In the genomic region with DNA sequence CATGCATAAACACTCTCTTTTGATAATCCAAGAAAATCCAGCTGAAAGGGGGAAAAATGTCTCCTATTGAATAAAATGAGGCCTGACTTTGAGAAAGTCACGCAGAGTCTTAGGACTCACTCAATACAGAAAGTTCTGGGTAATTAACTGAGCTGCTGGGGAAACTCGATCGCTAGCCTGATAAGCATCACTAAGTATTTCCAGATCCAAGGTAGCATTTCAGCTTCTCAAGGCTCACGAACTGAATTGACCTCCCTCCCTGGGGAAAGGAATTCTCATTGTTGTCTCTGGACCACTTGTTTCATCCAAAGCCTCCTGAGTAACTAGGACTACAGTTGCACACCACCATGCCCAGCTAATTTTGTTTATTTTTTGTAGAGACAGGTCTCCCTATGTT, we compare ENCODE assay signal across 3 cellular contexts.
TF ChIP-seq lines count a peak whose summit lies in the region.

No MANE protein-coding gene starts in this region.

TF ChIP-seq in GM23338, 12 proteins besides CTCF, POLR2A, EP300 and RAD21 (continues in another document):
- TF ChIP-seq, protein P1, sequence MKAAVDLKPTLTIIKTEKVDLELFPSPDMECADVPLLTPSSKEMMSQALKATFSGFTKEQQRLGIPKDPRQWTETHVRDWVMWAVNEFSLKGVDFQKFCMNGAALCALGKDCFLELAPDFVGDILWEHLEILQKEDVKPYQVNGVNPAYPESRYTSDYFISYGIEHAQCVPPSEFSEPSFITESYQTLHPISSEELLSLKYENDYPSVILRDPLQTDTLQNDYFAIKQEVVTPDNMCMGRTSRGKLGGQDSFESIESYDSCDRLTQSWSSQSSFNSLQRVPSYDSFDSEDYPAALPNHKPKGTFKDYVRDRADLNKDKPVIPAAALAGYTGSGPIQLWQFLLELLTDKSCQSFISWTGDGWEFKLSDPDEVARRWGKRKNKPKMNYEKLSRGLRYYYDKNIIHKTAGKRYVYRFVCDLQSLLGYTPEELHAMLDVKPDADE (IDR thresholded peaks at IDR 0.05) = no peak
- TF ChIP-seq ZNF114 (CRISPR knock-in tag; IDR thresholded peaks at IDR 0.05) (no peak), STAT1 (IDR thresholded peaks at IDR 0.05; ENCODE audit: unreplicated experiment) (no peak), CREB1 (CRISPR knock-in tag; IDR thresholded peaks at IDR 0.05; ENCODE audit: low read depth) (no peak), POLR2AphosphoS5 (IDR thresholded peaks at IDR 0.05; ENCODE audit: low read depth) (no peak), JUNB (IDR thresholded peaks at IDR 0.05; ENCODE audit: unreplicated experiment) (no peak), NANOG (IDR thresholded peaks at IDR 0.05; ENCODE audit: borderline replicate concordance) (no peak)
- TF ChIP-seq, protein P2, sequence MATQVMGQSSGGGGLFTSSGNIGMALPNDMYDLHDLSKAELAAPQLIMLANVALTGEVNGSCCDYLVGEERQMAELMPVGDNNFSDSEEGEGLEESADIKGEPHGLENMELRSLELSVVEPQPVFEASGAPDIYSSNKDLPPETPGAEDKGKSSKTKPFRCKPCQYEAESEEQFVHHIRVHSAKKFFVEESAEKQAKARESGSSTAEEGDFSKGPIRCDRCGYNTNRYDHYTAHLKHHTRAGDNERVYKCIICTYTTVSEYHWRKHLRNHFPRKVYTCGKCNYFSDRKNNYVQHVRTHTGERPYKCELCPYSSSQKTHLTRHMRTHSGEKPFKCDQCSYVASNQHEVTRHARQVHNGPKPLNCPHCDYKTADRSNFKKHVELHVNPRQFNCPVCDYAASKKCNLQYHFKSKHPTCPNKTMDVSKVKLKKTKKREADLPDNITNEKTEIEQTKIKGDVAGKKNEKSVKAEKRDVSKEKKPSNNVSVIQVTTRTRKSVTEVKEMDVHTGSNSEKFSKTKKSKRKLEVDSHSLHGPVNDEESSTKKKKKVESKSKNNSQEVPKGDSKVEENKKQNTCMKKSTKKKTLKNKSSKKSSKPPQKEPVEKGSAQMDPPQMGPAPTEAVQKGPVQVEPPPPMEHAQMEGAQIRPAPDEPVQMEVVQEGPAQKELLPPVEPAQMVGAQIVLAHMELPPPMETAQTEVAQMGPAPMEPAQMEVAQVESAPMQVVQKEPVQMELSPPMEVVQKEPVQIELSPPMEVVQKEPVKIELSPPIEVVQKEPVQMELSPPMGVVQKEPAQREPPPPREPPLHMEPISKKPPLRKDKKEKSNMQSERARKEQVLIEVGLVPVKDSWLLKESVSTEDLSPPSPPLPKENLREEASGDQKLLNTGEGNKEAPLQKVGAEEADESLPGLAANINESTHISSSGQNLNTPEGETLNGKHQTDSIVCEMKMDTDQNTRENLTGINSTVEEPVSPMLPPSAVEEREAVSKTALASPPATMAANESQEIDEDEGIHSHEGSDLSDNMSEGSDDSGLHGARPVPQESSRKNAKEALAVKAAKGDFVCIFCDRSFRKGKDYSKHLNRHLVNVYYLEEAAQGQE (IDR thresholded peaks at IDR 0.05; ENCODE audit: unreplicated experiment) = no peak

TF ChIP-seq in SK-N-SH treated with all-trans-retinoic acid at 6 μM for 48 hours, 23 proteins besides CTCF, POLR2A, EP300 and RAD21:
- TF ChIP-seq TCF4 (CRISPR knock-in tag; IDR thresholded peaks at IDR 0.05; ENCODE audit: borderline replicate concordance) = peak; percentile 33; the same call in 1 of the 2 replicates
- TF ChIP-seq, protein P3, sequence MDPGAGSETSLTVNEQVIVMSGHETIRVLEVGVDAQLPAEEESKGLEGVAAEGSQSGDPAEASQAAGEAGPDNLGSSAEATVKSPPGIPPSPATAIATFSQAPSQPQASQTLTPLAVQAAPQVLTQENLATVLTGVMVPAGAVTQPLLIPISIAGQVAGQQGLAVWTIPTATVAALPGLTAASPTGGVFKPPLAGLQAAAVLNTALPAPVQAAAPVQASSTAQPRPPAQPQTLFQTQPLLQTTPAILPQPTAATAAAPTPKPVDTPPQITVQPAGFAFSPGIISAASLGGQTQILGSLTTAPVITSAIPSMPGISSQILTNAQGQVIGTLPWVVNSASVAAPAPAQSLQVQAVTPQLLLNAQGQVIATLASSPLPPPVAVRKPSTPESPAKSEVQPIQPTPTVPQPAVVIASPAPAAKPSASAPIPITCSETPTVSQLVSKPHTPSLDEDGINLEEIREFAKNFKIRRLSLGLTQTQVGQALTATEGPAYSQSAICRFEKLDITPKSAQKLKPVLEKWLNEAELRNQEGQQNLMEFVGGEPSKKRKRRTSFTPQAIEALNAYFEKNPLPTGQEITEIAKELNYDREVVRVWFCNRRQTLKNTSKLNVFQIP (CRISPR knock-in tag; IDR thresholded peaks at IDR 0.05; ENCODE audit: borderline replicate concordance, low read depth) = no peak

TF ChIP-seq in HepG2, 621 proteins besides CTCF, POLR2A, EP300 and RAD21:
- TF ChIP-seq HES4 (CRISPR knock-in tag; IDR thresholded peaks at IDR 0.05; ENCODE audit: borderline replicate concordance) = no peak
- TF ChIP-seq GLI4 (CRISPR knock-in tag; IDR thresholded peaks at IDR 0.05; ENCODE audit: borderline replicate concordance) = no peak
- TF ChIP-seq ZNF432 (CRISPR knock-in tag; IDR thresholded peaks at IDR 0.05; ENCODE audit: borderline replicate concordance) = no peak
- TF ChIP-seq, protein P4, sequence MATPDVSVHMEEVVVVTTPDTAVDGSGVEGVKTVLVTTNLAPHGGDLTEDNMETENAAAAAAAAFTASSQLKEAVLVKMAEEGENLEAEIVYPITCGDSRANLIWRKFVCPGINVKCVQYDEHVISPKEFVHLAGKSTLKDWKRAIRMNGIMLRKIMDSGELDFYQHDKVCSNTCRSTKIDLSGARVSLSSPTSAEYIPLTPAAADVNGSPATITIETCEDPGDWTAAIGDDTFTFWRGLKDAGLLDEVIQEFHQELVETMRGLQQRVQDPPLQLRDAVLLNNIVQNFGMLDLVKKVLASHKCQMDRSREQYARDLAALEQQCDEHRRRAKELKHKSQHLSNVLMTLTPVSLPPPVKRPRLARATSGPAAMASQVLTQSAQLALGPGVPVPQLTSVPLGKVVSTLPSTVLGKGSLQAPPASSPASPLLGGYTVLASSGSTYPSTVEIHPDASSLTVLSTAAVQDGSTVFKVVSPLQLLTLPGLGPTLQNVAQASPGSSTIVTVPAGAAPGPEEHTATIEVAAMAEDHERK (CRISPR knock-in tag; IDR thresholded peaks at IDR 0.05; ENCODE audit: low read depth) = no peak
- TF ChIP-seq TRIM24 (CRISPR knock-in tag; IDR thresholded peaks at IDR 0.05) = no peak
- TF ChIP-seq, protein P5, sequence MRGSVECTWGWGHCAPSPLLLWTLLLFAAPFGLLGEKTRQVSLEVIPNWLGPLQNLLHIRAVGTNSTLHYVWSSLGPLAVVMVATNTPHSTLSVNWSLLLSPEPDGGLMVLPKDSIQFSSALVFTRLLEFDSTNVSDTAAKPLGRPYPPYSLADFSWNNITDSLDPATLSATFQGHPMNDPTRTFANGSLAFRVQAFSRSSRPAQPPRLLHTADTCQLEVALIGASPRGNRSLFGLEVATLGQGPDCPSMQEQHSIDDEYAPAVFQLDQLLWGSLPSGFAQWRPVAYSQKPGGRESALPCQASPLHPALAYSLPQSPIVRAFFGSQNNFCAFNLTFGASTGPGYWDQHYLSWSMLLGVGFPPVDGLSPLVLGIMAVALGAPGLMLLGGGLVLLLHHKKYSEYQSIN (CRISPR knock-in tag; IDR thresholded peaks at IDR 0.05; ENCODE audit: borderline replicate concordance) = no peak
- TF ChIP-seq, protein P6, sequence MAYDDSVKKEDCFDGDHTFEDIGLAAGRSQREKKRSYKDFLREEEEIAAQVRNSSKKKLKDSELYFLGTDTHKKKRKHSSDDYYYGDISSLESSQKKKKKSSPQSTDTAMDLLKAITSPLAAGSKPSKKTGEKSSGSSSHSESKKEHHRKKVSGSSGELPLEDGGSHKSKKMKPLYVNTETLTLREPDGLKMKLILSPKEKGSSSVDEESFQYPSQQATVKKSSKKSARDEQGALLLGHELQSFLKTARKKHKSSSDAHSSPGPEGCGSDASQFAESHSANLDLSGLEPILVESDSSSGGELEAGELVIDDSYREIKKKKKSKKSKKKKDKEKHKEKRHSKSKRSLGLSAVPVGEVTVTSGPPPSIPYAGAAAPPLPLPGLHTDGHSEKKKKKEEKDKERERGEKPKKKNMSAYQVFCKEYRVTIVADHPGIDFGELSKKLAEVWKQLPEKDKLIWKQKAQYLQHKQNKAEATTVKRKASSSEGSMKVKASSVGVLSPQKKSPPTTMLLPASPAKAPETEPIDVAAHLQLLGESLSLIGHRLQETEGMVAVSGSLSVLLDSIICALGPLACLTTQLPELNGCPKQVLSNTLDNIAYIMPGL (CRISPR knock-in tag; IDR thresholded peaks at IDR 0.05; ENCODE audit: borderline replicate concordance in 1 of 2, low read depth in 1 of 2) = no peak
- TF ChIP-seq TOPORS (CRISPR knock-in tag; IDR thresholded peaks at IDR 0.05) = no peak
- TF ChIP-seq ZNF644 (CRISPR knock-in tag; IDR thresholded peaks at IDR 0.05; ENCODE audit: low read depth) = no peak
- TF ChIP-seq, protein P7, sequence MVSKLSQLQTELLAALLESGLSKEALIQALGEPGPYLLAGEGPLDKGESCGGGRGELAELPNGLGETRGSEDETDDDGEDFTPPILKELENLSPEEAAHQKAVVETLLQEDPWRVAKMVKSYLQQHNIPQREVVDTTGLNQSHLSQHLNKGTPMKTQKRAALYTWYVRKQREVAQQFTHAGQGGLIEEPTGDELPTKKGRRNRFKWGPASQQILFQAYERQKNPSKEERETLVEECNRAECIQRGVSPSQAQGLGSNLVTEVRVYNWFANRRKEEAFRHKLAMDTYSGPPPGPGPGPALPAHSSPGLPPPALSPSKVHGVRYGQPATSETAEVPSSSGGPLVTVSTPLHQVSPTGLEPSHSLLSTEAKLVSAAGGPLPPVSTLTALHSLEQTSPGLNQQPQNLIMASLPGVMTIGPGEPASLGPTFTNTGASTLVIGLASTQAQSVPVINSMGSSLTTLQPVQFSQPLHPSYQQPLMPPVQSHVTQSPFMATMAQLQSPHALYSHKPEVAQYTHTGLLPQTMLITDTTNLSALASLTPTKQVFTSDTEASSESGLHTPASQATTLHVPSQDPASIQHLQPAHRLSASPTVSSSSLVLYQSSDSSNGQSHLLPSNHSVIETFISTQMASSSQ (IDR thresholded peaks at IDR 0.05; ENCODE audit: low read depth) = no peak
- TF ChIP-seq, protein P7 (CRISPR knock-in tag; IDR thresholded peaks at IDR 0.05; ENCODE audit: borderline replicate concordance) = no peak
- TF ChIP-seq GABPB1 (CRISPR knock-in tag; IDR thresholded peaks at IDR 0.05) = no peak
- TF ChIP-seq ZNF678 (CRISPR knock-in tag; IDR thresholded peaks at IDR 0.05) = no peak
- TF ChIP-seq, protein P8, sequence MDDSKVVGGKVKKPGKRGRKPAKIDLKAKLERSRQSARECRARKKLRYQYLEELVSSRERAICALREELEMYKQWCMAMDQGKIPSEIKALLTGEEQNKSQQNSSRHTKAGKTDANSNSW (CRISPR knock-in tag; IDR thresholded peaks at IDR 0.05; ENCODE audit: borderline replicate concordance) = no peak
- TF ChIP-seq NFE2L2 (IDR thresholded peaks at IDR 0.05; ENCODE audit: low read length) = no peak
- no peak for TF ChIP-seq MTA1 (CRISPR knock-in tag; IDR thresholded peaks at IDR 0.05; ENCODE audit: borderline replicate concordance)
- TF ChIP-seq, protein P9, sequence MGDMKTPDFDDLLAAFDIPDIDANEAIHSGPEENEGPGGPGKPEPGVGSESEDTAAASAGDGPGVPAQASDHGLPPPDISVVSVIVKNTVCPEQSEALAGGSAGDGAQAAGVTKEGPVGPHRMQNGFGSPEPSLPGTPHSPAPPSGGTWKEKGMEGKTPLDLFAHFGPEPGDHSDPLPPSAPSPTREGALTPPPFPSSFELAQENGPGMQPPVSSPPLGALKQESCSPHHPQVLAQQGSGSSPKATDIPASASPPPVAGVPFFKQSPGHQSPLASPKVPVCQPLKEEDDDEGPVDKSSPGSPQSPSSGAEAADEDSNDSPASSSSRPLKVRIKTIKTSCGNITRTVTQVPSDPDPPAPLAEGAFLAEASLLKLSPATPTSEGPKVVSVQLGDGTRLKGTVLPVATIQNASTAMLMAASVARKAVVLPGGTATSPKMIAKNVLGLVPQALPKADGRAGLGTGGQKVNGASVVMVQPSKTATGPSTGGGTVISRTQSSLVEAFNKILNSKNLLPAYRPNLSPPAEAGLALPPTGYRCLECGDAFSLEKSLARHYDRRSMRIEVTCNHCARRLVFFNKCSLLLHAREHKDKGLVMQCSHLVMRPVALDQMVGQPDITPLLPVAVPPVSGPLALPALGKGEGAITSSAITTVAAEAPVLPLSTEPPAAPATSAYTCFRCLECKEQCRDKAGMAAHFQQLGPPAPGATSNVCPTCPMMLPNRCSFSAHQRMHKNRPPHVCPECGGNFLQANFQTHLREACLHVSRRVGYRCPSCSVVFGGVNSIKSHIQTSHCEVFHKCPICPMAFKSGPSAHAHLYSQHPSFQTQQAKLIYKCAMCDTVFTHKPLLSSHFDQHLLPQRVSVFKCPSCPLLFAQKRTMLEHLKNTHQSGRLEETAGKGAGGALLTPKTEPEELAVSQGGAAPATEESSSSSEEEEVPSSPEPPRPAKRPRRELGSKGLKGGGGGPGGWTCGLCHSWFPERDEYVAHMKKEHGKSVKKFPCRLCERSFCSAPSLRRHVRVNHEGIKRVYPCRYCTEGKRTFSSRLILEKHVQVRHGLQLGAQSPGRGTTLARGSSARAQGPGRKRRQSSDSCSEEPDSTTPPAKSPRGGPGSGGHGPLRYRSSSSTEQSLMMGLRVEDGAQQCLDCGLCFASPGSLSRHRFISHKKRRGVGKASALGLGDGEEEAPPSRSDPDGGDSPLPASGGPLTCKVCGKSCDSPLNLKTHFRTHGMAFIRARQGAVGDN (CRISPR knock-in tag; IDR thresholded peaks at IDR 0.05) = no peak
- no peak for TF ChIP-seq ZNF446 (CRISPR knock-in tag; IDR thresholded peaks at IDR 0.05)
- TF ChIP-seq, protein P10, sequence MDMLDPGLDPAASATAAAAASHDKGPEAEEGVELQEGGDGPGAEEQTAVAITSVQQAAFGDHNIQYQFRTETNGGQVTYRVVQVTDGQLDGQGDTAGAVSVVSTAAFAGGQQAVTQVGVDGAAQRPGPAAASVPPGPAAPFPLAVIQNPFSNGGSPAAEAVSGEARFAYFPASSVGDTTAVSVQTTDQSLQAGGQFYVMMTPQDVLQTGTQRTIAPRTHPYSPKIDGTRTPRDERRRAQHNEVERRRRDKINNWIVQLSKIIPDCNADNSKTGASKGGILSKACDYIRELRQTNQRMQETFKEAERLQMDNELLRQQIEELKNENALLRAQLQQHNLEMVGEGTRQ (IDR thresholded peaks at IDR 0.05; ENCODE audit: low read depth, low read length) = no peak
- TF ChIP-seq, protein P10 (CRISPR knock-in tag; IDR thresholded peaks at IDR 0.05; ENCODE audit: borderline replicate concordance) = no peak
TF ChIP-seq in HepG2: peak in this region for 0.
